Comparison of ENCODE assay signal across 3 cellular contexts in genomic region chr5:18800293-18801025, GRCh38.
A peak's percentile ranks its signal among the peaks of the same experiment; 100 is the strongest.
TF ChIP-seq lines count a peak whose summit lies in the region.

No MANE protein-coding gene starts in this region.

TF ChIP-seq in HEK293, 187 proteins besides CTCF, POLR2A, EP300 and RAD21:
- TF ChIP-seq ZNF654 (tag by site-specific recombination; IDR thresholded peaks at IDR 0.05; ENCODE audit: low read depth) (no peak), ZNF830 (tag by site-specific recombination; IDR thresholded peaks at IDR 0.05; ENCODE audit: low read depth) (no peak), ZNF596 (tag by site-specific recombination; IDR thresholded peaks at IDR 0.05) (0 out of 2 replicates have a peak, but pooled peaks have one; percentile 32)
- TF ChIP-seq, protein P1, sequence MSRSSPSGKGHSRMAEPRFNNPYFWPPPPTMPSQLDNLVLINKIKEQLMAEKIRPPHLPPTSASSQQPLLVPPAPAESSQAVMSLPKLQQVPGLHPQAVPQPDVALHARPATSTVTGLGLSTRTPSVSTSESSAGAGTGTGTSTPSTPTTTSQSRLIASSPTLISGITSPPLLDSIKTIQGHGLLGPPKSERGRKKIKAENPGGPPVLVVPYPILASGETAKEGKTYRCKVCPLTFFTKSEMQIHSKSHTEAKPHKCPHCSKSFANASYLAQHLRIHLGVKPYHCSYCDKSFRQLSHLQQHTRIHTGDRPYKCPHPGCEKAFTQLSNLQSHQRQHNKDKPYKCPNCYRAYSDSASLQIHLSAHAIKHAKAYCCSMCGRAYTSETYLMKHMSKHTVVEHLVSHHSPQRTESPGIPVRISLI (tag by site-specific recombination; IDR thresholded peaks at IDR 0.05) = no peak
- TF ChIP-seq, protein P2, sequence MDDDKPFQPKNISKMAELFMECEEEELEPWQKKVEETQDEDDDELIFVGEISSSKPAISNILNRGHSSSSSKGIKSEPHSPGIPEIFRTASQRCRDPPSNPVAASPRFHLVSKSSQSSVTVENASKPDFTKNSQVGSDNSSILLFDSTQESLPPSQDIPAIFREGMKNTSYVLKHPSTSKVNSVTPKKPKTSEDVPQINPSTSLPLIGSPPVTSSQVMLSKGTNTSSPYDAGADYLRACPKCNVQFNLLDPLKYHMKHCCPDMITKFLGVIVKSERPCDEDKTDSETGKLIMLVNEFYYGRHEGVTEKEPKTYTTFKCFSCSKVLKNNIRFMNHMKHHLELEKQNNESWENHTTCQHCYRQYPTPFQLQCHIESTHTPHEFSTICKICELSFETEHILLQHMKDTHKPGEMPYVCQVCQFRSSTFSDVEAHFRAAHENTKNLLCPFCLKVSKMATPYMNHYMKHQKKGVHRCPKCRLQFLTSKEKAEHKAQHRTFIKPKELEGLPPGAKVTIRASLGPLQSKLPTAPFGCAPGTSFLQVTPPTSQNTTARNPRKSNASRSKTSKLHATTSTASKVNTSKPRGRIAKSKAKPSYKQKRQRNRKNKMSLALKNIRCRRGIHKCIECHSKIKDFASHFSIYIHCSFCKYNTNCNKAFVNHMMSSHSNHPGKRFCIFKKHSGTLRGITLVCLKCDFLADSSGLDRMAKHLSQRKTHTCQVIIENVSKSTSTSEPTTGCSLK (tag by site-specific recombination; IDR thresholded peaks at IDR 0.05) = no peak
TF ChIP-seq in HEK293: peak in this region for 1.

TF ChIP-seq in H1, 55 proteins besides CTCF, POLR2A, EP300 and RAD21:
- TF ChIP-seq, protein P3, sequence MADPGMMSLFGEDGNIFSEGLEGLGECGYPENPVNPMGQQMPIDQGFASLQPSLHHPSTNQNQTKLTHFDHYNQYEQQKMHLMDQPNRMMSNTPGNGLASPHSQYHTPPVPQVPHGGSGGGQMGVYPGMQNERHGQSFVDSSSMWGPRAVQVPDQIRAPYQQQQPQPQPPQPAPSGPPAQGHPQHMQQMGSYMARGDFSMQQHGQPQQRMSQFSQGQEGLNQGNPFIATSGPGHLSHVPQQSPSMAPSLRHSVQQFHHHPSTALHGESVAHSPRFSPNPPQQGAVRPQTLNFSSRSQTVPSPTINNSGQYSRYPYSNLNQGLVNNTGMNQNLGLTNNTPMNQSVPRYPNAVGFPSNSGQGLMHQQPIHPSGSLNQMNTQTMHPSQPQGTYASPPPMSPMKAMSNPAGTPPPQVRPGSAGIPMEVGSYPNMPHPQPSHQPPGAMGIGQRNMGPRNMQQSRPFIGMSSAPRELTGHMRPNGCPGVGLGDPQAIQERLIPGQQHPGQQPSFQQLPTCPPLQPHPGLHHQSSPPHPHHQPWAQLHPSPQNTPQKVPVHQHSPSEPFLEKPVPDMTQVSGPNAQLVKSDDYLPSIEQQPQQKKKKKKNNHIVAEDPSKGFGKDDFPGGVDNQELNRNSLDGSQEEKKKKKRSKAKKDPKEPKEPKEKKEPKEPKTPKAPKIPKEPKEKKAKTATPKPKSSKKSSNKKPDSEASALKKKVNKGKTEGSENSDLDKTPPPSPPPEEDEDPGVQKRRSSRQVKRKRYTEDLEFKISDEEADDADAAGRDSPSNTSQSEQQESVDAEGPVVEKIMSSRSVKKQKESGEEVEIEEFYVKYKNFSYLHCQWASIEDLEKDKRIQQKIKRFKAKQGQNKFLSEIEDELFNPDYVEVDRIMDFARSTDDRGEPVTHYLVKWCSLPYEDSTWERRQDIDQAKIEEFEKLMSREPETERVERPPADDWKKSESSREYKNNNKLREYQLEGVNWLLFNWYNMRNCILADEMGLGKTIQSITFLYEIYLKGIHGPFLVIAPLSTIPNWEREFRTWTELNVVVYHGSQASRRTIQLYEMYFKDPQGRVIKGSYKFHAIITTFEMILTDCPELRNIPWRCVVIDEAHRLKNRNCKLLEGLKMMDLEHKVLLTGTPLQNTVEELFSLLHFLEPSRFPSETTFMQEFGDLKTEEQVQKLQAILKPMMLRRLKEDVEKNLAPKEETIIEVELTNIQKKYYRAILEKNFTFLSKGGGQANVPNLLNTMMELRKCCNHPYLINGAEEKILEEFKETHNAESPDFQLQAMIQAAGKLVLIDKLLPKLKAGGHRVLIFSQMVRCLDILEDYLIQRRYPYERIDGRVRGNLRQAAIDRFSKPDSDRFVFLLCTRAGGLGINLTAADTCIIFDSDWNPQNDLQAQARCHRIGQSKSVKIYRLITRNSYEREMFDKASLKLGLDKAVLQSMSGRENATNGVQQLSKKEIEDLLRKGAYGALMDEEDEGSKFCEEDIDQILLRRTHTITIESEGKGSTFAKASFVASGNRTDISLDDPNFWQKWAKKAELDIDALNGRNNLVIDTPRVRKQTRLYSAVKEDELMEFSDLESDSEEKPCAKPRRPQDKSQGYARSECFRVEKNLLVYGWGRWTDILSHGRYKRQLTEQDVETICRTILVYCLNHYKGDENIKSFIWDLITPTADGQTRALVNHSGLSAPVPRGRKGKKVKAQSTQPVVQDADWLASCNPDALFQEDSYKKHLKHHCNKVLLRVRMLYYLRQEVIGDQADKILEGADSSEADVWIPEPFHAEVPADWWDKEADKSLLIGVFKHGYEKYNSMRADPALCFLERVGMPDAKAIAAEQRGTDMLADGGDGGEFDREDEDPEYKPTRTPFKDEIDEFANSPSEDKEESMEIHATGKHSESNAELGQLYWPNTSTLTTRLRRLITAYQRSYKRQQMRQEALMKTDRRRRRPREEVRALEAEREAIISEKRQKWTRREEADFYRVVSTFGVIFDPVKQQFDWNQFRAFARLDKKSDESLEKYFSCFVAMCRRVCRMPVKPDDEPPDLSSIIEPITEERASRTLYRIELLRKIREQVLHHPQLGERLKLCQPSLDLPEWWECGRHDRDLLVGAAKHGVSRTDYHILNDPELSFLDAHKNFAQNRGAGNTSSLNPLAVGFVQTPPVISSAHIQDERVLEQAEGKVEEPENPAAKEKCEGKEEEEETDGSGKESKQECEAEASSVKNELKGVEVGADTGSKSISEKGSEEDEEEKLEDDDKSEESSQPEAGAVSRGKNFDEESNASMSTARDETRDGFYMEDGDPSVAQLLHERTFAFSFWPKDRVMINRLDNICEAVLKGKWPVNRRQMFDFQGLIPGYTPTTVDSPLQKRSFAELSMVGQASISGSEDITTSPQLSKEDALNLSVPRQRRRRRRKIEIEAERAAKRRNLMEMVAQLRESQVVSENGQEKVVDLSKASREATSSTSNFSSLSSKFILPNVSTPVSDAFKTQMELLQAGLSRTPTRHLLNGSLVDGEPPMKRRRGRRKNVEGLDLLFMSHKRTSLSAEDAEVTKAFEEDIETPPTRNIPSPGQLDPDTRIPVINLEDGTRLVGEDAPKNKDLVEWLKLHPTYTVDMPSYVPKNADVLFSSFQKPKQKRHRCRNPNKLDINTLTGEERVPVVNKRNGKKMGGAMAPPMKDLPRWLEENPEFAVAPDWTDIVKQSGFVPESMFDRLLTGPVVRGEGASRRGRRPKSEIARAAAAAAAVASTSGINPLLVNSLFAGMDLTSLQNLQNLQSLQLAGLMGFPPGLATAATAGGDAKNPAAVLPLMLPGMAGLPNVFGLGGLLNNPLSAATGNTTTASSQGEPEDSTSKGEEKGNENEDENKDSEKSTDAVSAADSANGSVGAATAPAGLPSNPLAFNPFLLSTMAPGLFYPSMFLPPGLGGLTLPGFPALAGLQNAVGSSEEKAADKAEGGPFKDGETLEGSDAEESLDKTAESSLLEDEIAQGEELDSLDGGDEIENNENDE (IDR thresholded peaks at IDR 0.05; ENCODE audit: insufficient replicate concordance, low read length) = no peak
- TF ChIP-seq YY1 (IDR thresholded peaks at IDR 0.05; ENCODE audit: low read depth, low read length) (peak; percentile 53; the same call in 1 of the 2 replicates), BCL11A (IDR thresholded peaks at IDR 0.05; ENCODE audit: low read depth in 2 of 2, low read length in 2 of 2) (no peak), RFX5 (IDR thresholded peaks at IDR 0.05; ENCODE audit: borderline replicate concordance, low read depth, low read length) (no peak), TCF12 (IDR thresholded peaks at IDR 0.05; ENCODE audit: low read depth, low read length) (no peak), CTBP2 (IDR thresholded peaks at IDR 0.05; ENCODE audit: borderline replicate concordance, insufficient read depth, insufficient read length, low read length) (no peak), GABPA (IDR thresholded peaks at IDR 0.05; ENCODE audit: borderline replicate concordance, insufficient read depth, low read length) (no peak)
TF ChIP-seq in H1: peak in this region for 1.

TF ChIP-seq in HEK293T, 16 proteins besides CTCF, POLR2A, EP300 and RAD21:
- TF ChIP-seq SP1 (IDR thresholded peaks at IDR 0.05) (no peak), HDGF (IDR thresholded peaks at IDR 0.05; ENCODE audit: borderline replicate concordance) (no peak), LEF1 (IDR thresholded peaks at IDR 0.05; ENCODE audit: borderline replicate concordance) (no peak), NFRKB (IDR thresholded peaks at IDR 0.05) (no peak), CTBP1 (IDR thresholded peaks at IDR 0.05; ENCODE audit: borderline replicate concordance) (no peak), FOXM1 (IDR thresholded peaks at IDR 0.05; ENCODE audit: borderline replicate concordance) (no peak), SUZ12 (IDR thresholded peaks at IDR 0.05) (no peak), TARDBP (IDR thresholded peaks at IDR 0.05) (no peak)
